In the genomic region with DNA sequence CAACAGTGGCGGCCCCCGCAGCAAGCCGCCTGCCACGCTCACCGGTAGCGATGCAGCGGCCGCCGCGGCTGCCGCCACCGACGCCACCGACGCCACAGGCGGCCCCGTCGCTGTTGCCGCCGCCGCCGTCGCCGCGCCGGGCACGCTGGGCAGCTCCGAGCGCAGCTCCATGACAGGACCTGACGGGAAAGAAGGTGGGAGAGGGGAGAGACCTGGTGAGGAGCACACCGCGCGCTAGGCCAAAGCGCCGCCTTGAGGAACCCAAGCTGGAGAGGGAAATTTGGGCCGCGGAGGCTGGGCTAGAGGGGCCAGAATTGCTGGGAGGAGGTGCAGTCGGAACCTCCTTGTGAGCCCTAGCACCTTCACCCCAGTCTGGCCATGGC, we compare ENCODE assay signal across 13 cellular contexts. TPM values are rescaled to one million over a fixed set of nuclear protein-coding genes. Genes with fewer than 3 reads are reported as not detected.
DNase-seq lines count a peak whose midpoint lies in the region; ATAC-seq and TF ChIP-seq lines count a peak whose summit lies in the region.
"Had no signal": no experiment of that assay in that cellular context is flagged by ENCODE, and none has a peak within 500 bp of the region (broad histone marks: within the 10 kb centered on the region; RNA-seq: fewer than 3 reads in every experiment).

No MANE protein-coding gene starts in this region.

- peaks cover 65 to 79% of the 10 kb centered on the region in 2 donors for H3K27me3 Mint-ChIP-seq in CD8-positive, alpha-beta memory T cell
- H3K27me3 Mint-ChIP-seq in GM23338 (ENCODE audit: insufficient read depth, low read depth, poor library complexity) (peaks cover 96% of the 10 kb centered on the region), nephron (ENCODE audit: low read depth) (peaks cover 96% of the 10 kb centered on the region)
- peaks cover 88% of the 10 kb centered on the region for H3K27me3 Mint-ChIP-seq in central memory CD8-positive, alpha-beta T cell

- H3K27ac ChIP-seq in CD8-positive, alpha-beta memory T cell (ENCODE audit: low read depth, low read length): no peak overlapping the region
- H3K27ac ChIP-seq in GM23338 (ENCODE audit: low read depth): no peak overlapping the region
- H3K27ac ChIP-seq: ascending aorta, foreskin keratinocyte had no signal

- TF ChIP-seq CTCF in GM23338 (conservative IDR thresholded peaks at IDR 0.05; ENCODE audit: low read depth in 2 of 2) (no peak; a peak in 1 of 4 replicates), nephron (IDR thresholded peaks at IDR 0.05; ENCODE audit: unreplicated experiment in 3 of 3) (no peak)

- no peak for DNase-seq in CD8-positive, alpha-beta memory T cell
- peak; percentile 55 for DNase-seq in GM23338 (ENCODE audit: low spot score)
- no peak for DNase-seq in central memory CD8-positive, alpha-beta T cell (ENCODE audit: low spot score in 2 of 2)
- no peak for DNase-seq in islet precursor cell
- no peak for DNase-seq in NCI-H146 (lab: John Stamatoyannopoulos, UW)
- no peak for DNase-seq in stimulated activated naive CD4-positive, alpha-beta T cell treated with Interleukin-2 at 50 U/mL for 16 hours (lab: John Stamatoyannopoulos, UW)
- DNase-seq: effector CD8-positive, alpha-beta T cell; EL; foreskin keratinocyte; NCI-H1694 treated with DMSO at 0.1 percent for 48 hours had no signal

- H3K4me3 ChIP-seq in CD8-positive, alpha-beta memory T cell (ENCODE audit: low read length): no peak overlapping the region
- H3K4me3 ChIP-seq in GM23338: peak overlapping the region; percentile 51

- H3K9me3 Mint-ChIP-seq in CD8-positive, alpha-beta memory T cell: peaks cover 0 to 2% (median 0%) of the 10 kb centered on the region in 5 donors
- peaks cover 11% of the 10 kb centered on the region for H3K9me3 Mint-ChIP-seq in GM23338
- H3K9me3 Mint-ChIP-seq in central memory CD8-positive, alpha-beta T cell: no peaks in the 10 kb centered on the region
- H3K9me3 Mint-ChIP-seq in nephron: peaks cover 2% of the 10 kb centered on the region

- H3F3A ChIP-seq in GM23338 (replicated peaks; ENCODE audit: low read depth): 0 out of 2 replicates have a peak, but pooled peaks cover 13% of the 10 kb centered on the region

- peak overlapping the region in 1 of 8 donors; percentile 9 for H3K27ac Mint-ChIP-seq in CD8-positive, alpha-beta memory T cell
- H3K27ac Mint-ChIP-seq in GM23338: no peak overlapping the region
- H3K27ac Mint-ChIP-seq in central memory CD8-positive, alpha-beta T cell (ENCODE audit: low read depth): peak overlapping the region; percentile 7
- no peak overlapping the region for H3K27ac Mint-ChIP-seq in nephron

- ATAC-seq in GM23338: no peak
- no peak for ATAC-seq in central memory CD8-positive, alpha-beta T cell (replicated peaks; ENCODE audit: extremely low read depth, poor library complexity, severe bottlenecking)
- ATAC-seq: foreskin keratinocyte had no signal

- POLR2A ChIA-PET in CD8-positive, alpha-beta memory T cell (lab: Charles Lee): no interaction called here

- no peaks in the 10 kb centered on the region for H3K9me3 ChIP-seq in CD8-positive, alpha-beta memory T cell (ENCODE audit: low read length)
- H3K9me3 ChIP-seq: ascending aorta had no signal

- H3K36me3 Mint-ChIP-seq in CD8-positive, alpha-beta memory T cell: peaks cover 0 to 2% (median 0%) of the 10 kb centered on the region in 3 donors
- H3K36me3 Mint-ChIP-seq in GM23338 (ENCODE audit: low read depth) (peaks cover 4% of the 10 kb centered on the region; the same call in 2 of the 3 replicates), nephron (ENCODE audit: low read depth) (no peaks in the 10 kb centered on the region)
- no peaks in the 10 kb centered on the region for H3K36me3 Mint-ChIP-seq in central memory CD8-positive, alpha-beta T cell (ENCODE audit: insufficient read depth)

- peaks cover 56 to 72% (median 57%) of the 10 kb centered on the region in 3 donors for H3K4me1 Mint-ChIP-seq in CD8-positive, alpha-beta memory T cell
- H3K4me1 Mint-ChIP-seq in GM23338 (peaks cover 64% of the 10 kb centered on the region), nephron (peaks cover 54% of the 10 kb centered on the region)
- peaks cover 46% of the 10 kb centered on the region for H3K4me1 Mint-ChIP-seq in central memory CD8-positive, alpha-beta T cell

- CTCF ChIA-PET in CD8-positive, alpha-beta memory T cell (lab: Charles Lee): no interaction called here

- H3K27me3 ChIP-seq in CD8-positive, alpha-beta memory T cell (ENCODE audit: insufficient read depth, low read length, poor library complexity, severe bottlenecking): peaks cover 37% of the 10 kb centered on the region
- H3K27me3 ChIP-seq in GM23338 (ENCODE audit: insufficient read depth): peaks cover 100% of the 10 kb centered on the region

- no peaks in the 10 kb centered on the region for H3K79me2 ChIP-seq in GM23338 (replicated peaks; ENCODE audit: insufficient read depth)

- peak overlapping the region; percentile 93 for H3K4me2 ChIP-seq in GM23338

- H3K4me1 ChIP-seq in CD8-positive, alpha-beta memory T cell (ENCODE audit: insufficient read depth, low read length): no peaks in the 10 kb centered on the region
- peaks cover 34% of the 10 kb centered on the region for H3K4me1 ChIP-seq in GM23338 (ENCODE audit: insufficient read depth)

- peak overlapping the region in 4 of 7 donors; percentile 2 to 81 (median 38) for H3K4me3 Mint-ChIP-seq in CD8-positive, alpha-beta memory T cell
- H3K4me3 Mint-ChIP-seq in GM23338: peak overlapping the region; percentile 76
- peak overlapping the region; percentile 28 for H3K4me3 Mint-ChIP-seq in central memory CD8-positive, alpha-beta T cell
- peak overlapping the region in 2 of 3 experiments; percentile 36 to 66 for H3K4me3 Mint-ChIP-seq in nephron

- H3K36me3 ChIP-seq in CD8-positive, alpha-beta memory T cell (ENCODE audit: insufficient read depth, low read length): no peaks in the 10 kb centered on the region
- H3K36me3 ChIP-seq in GM23338 (ENCODE audit: insufficient read depth): no peaks in the 10 kb centered on the region
- H3K36me3 ChIP-seq: ascending aorta had no signal

- peak overlapping the region; percentile 80; the same call in 1 of the 2 replicates for H2AFZ ChIP-seq in GM23338

- H3K9me2 ChIP-seq in GM23338 (ENCODE audit: insufficient read depth): no peaks in the 10 kb centered on the region

- peaks cover 41% of the 10 kb centered on the region for H4K20me1 ChIP-seq in GM23338 (replicated peaks; ENCODE audit: insufficient read depth)

TF ChIP-seq in GM23338, 12 proteins besides CTCF, POLR2A, EP300 and RAD21 (continues in another document):
- no peak for TF ChIP-seq EZH2 (IDR thresholded peaks at IDR 0.05; ENCODE audit: low read depth, unreplicated experiment)

RNA-seq across cellular contexts. Expression of a gene that starts 1.9 kb away (rescaled TPM):
- not detected for total RNA-seq in CD8-positive, alpha-beta memory T cell
- not detected for polyA plus RNA-seq in CD8-positive, alpha-beta memory T cell
- total RNA-seq in GM23338 (2014; rRNA removed; shearing (Covaris generic)): 0.07 TPM in 1 of 2 replicates, not detected in the other
- not detected in 2 replicates for polyA plus RNA-seq in GM23338 (2016; fragmentation: Nextera tagmentation; extraction: Ambion mirVana)
- total RNA-seq: ascending aorta, foreskin keratinocyte, subcutaneous adipose tissue had no signal
- polyA plus RNA-seq: foreskin keratinocyte had no signal
